In genomic region chr12:11722578-11723138, GRCh38 we compare ENCODE assay signal across 20 cellular contexts.
"Had no signal": no experiment of that assay in that cellular context is flagged by ENCODE, and none has a peak within 500 bp of the region (broad histone marks: within the 10 kb centered on the region; RNA-seq: fewer than 3 reads in every experiment).

No MANE protein-coding gene starts in this region.

- ATAC-seq: activated CD4-positive, CD25-positive, alpha-beta regulatory T cell treated with anti-CD3 and anti-CD28 coated beads, Interleukin-2, amount 50 U/mL, for 24 hours; activated CD8-positive, alpha-beta T cell treated with anti-CD3 and anti-CD28 coated beads, Interleukin-2, amount 10 ng/mL, durations not matched to agents 7 days and 5 days; activated T-cell treated with anti-CD3 and anti-CD28 coated beads, Interleukin-2, amount 50 U/mL, for 4 hours; heart right ventricle; left lung; mucosa of descending colon had no signal

- H3K36me3 ChIP-seq: heart right ventricle, left lung, prostate gland, right atrium auricular region, transverse colon had no signal

- H3K4me3 Mint-ChIP-seq: activated CD4-positive, alpha-beta T cell treated with anti-CD3 and anti-CD28 coated beads, Interleukin-2, amount 10 ng/mL, durations not matched to agents 7 days and 5 days; activated CD8-positive, alpha-beta T cell treated with anti-CD3 and anti-CD28 coated beads, Interleukin-2, amount 10 ng/mL, durations not matched to agents 7 days and 5 days; activated naive CD4-positive, alpha-beta T cell treated with anti-CD3 and anti-CD28 coated beads for 36 hours; activated T-cell treated with anti-CD3 and anti-CD28 coated beads, Interleukin-2, amount 50 U/mL, for 4 hours; naive B cell; neural crest cell; stimulated activated naive CD8-positive, alpha-beta T cell treated with anti-CD3 and anti-CD28 coated beads, Interleukin-15, Interleukin-2, amounts not matched to agents 100 ng/mL and 50 ng/mL, for 24 hours had no signal

- H3K9me3 Mint-ChIP-seq: stimulated activated naive CD8-positive, alpha-beta T cell treated with anti-CD3 and anti-CD28 coated beads, Interleukin-15, Interleukin-2, amounts not matched to agents 100 ng/mL and 50 ng/mL, for 24 hours had no signal

- H3K27ac ChIP-seq: heart right ventricle, left lung, prostate gland, right atrium auricular region, transverse colon had no signal

- H3K4me1 ChIP-seq: prostate gland had no signal

- H3K27me3 Mint-ChIP-seq: activated CD4-positive, alpha-beta T cell treated with anti-CD3 and anti-CD28 coated beads, Interleukin-2, amount 10 ng/mL, durations not matched to agents 7 days and 5 days; naive B cell; stimulated activated naive CD8-positive, alpha-beta T cell treated with anti-CD3 and anti-CD28 coated beads, Interleukin-15, Interleukin-2, amounts not matched to agents 100 ng/mL and 50 ng/mL, for 24 hours had no signal

- DNase-seq: activated CD4-positive, alpha-beta T cell treated with anti-CD3 and anti-CD28 coated beads, Interleukin-2, amount 10 ng/mL, durations not matched to agents 7 days and 5 days; activated CD8-positive, alpha-beta T cell treated with anti-CD3 and anti-CD28 coated beads, Interleukin-2, amount 10 ng/mL, durations not matched to agents 7 days and 5 days; activated naive CD4-positive, alpha-beta T cell treated with anti-CD3 and anti-CD28 coated beads for 36 hours; activated T-cell treated with anti-CD3 and anti-CD28 coated beads, Interleukin-2, amount 50 U/mL, for 4 hours; anterior cingulate cortex; erythroblast; heart right ventricle; left lung; mucosa of descending colon; naive B cell; T-helper 9 cell; transverse colon had no signal

- H3K4me3 ChIP-seq: coronary artery, heart right ventricle, left lung, mucosa of descending colon, prostate gland, right atrium auricular region, transverse colon had no signal

- H3K9me3 ChIP-seq: heart right ventricle, left lung, mucosa of descending colon, prostate gland, right atrium auricular region, transverse colon had no signal

- H3K27ac Mint-ChIP-seq: activated CD4-positive, alpha-beta T cell treated with anti-CD3 and anti-CD28 coated beads, Interleukin-2, amount 10 ng/mL, durations not matched to agents 7 days and 5 days; activated CD8-positive, alpha-beta T cell treated with anti-CD3 and anti-CD28 coated beads, Interleukin-2, amount 10 ng/mL, durations not matched to agents 7 days and 5 days; activated naive CD4-positive, alpha-beta T cell treated with anti-CD3 and anti-CD28 coated beads for 36 hours; stimulated activated naive CD8-positive, alpha-beta T cell treated with anti-CD3 and anti-CD28 coated beads, Interleukin-15, Interleukin-2, amounts not matched to agents 100 ng/mL and 50 ng/mL, for 24 hours had no signal

- H3K27me3 ChIP-seq: heart right ventricle, left lung, right atrium auricular region, transverse colon had no signal

- FAIRE-seq: endometrium, frontal cortex had no signal
